ENCODE assay signal across 19 cellular contexts in the genomic region with DNA sequence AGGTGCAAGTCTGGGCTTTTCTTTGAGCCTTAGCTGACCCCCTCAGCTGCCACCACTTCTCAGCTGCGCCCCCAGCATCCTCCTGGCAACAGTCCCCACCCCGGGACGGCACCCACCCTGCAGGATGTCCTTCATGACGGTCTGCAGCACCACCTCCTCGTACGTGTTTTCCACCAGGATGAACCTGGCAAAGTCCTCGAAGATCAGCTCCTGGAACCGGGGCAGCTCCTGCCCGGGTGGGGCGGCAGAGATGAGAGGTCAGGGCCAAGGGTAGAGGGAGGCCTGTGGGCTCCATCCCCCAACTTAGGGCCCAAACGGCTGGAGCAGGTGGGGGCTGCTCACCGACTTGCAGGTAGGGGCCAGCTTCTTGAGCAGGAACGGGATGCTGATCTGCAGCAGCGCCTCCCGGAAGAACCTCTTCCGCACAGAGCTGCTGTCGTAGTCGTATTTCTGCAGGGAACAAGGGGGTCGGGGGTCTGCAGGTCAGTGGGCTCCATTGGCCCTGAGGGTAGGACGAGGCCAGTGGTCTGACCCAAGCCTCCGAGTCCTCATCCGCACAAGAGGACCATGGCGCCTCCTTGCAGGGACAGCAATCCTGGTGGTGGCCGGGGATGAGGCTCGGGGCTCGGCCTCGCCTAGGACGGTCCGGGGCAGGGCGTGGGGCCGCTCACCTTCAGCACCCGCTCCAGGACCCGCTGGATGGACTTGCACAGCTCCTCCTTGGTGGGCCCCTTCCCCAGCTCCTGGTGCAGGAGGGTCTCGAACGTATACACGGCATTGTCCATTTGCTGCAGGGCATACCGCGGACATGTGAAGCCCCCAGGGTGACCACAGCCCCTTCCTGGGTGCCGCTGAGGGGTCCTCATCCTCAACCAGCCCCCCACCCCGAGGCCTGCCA.
"Had no signal": no experiment of that assay in that cellular context is flagged by ENCODE, and none has a peak within 500 bp of the region (broad histone marks: within the 10 kb centered on the region; RNA-seq: fewer than 3 reads in every experiment).

No MANE protein-coding gene starts in this region.

- H3K36me3 ChIP-seq: uterus had no signal

- H3K4me3 ChIP-seq: left lung, tibial artery, uterus had no signal

- DNase-seq: activated CD4-positive, alpha-beta memory T cell treated with anti-CD3 and anti-CD28 coated beads for 36 hours; activated CD4-positive, alpha-beta T cell treated with anti-CD3 and anti-CD28 coated beads for 48 hours; activated gamma-delta T cell; activated naive CD4-positive, alpha-beta T cell treated with anti-CD3 and anti-CD28 coated beads, Interleukin-2, amount 50 U/mL, for 16 hours; activated naive CD8-positive, alpha-beta T cell treated with anti-CD3 and anti-CD28 coated beads, Interleukin-2, amount 50 U/mL, for 24 hours; activated T-cell treated with anti-CD3 and anti-CD28 coated beads for 4 hours; anterior cingulate cortex; effector CD8-positive, alpha-beta T cell; foreskin melanocyte; hippocampal formation; kidney glomerular epithelial cell; left lung; mammary epithelial cell; retina; stimulated activated CD4-positive, alpha-beta T cell treated with anti-CD3 and anti-CD28 coated beads, Interleukin-4, amount 100 ng/mL, for 24 hours; substantia nigra; T-helper 2 cell; uterus had no signal

- H3K9me3 ChIP-seq: left lung, tibial artery, uterus had no signal

- H3K4me1 ChIP-seq: left lung, uterus had no signal

- ATAC-seq: activated naive CD8-positive, alpha-beta T cell treated with anti-CD3 and anti-CD28 coated beads, Interleukin-2, amount 50 U/mL, for 24 hours; left lung had no signal

- H3K27me3 ChIP-seq: left lung, tibial artery, uterus had no signal

- H3K27ac ChIP-seq: left lung, uterus had no signal
